2 cellular contexts compared by ENCODE assay signal in genomic region chr19:17337675-17338439, GRCh38.
A peak's percentile ranks its signal among the peaks of the same experiment; 100 is the strongest.
TF ChIP-seq lines count a peak whose summit lies in the region.

No MANE protein-coding gene starts in this region.

TF ChIP-seq in IMR-90, 13 proteins besides CTCF, POLR2A, EP300 and RAD21:
- TF ChIP-seq SMC3 (IDR thresholded peaks at IDR 0.05; ENCODE audit: low read depth, low read length) (no peak), RCOR1 (IDR thresholded peaks at IDR 0.05; ENCODE audit: insufficient replicate concordance, low read length) (no peak), MAFK (IDR thresholded peaks at IDR 0.05; ENCODE audit: low read depth, low read length) (no peak), CEBPB (IDR thresholded peaks at IDR 0.05; ENCODE audit: low read depth, low read length) (no peak), RFX5 (IDR thresholded peaks at IDR 0.05; ENCODE audit: low read depth, low read length) (no peak), FOS (IDR thresholded peaks at IDR 0.05; ENCODE audit: low read depth, low read length) (no peak), MXI1 (IDR thresholded peaks at IDR 0.05; ENCODE audit: borderline replicate concordance, low read depth, low read length) (no peak), MAZ (IDR thresholded peaks at IDR 0.05; ENCODE audit: borderline replicate concordance, low read depth, low read length) (no peak), NFE2L2 (IDR thresholded peaks at IDR 0.05; ENCODE audit: low read depth, low read length) (no peak), CHD1 (IDR thresholded peaks at IDR 0.05; ENCODE audit: low read depth, low read length) (no peak), ELK1 (IDR thresholded peaks at IDR 0.05; ENCODE audit: borderline replicate concordance, low read depth, low read length) (no peak), BHLHE40 (IDR thresholded peaks at IDR 0.05; ENCODE audit: low read depth, low read length) (no peak)
- TF ChIP-seq, protein P1, sequence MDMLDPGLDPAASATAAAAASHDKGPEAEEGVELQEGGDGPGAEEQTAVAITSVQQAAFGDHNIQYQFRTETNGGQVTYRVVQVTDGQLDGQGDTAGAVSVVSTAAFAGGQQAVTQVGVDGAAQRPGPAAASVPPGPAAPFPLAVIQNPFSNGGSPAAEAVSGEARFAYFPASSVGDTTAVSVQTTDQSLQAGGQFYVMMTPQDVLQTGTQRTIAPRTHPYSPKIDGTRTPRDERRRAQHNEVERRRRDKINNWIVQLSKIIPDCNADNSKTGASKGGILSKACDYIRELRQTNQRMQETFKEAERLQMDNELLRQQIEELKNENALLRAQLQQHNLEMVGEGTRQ (IDR thresholded peaks at IDR 0.05; ENCODE audit: low read depth, low read length) = no peak
TF ChIP-seq in IMR-90: peak in this region for 0.

TF ChIP-seq in K562, 482 proteins besides CTCF, POLR2A, EP300 and RAD21 (continues in another document):
- no peak for TF ChIP-seq E2F3 (CRISPR knock-in tag; IDR thresholded peaks at IDR 0.05)
- TF ChIP-seq ZNF431 (CRISPR knock-in tag; IDR thresholded peaks at IDR 0.05) = no peak
- no peak for TF ChIP-seq ZBTB9 (CRISPR knock-in tag; IDR thresholded peaks at IDR 0.05)
- no peak; the same call in 1 of the 2 replicates for TF ChIP-seq CXXC5 (CRISPR knock-in tag; IDR thresholded peaks at IDR 0.05)
- peak; percentile 20 to 74 (median 48) for TF ChIP-seq YY1 (IDR thresholded peaks at IDR 0.05; ENCODE audit: borderline replicate concordance in 1 of 3, control insufficient read depth in 1 of 3, extremely low read depth in 1 of 3, insufficient read depth in 3 of 3, insufficient read length in 1 of 3, insufficient replicate concordance in 2 of 3, low read depth in 1 of 3, low read length in 2 of 3)
- no peak for TF ChIP-seq HLTF (IDR thresholded peaks at IDR 0.05)
- TF ChIP-seq, protein P2, sequence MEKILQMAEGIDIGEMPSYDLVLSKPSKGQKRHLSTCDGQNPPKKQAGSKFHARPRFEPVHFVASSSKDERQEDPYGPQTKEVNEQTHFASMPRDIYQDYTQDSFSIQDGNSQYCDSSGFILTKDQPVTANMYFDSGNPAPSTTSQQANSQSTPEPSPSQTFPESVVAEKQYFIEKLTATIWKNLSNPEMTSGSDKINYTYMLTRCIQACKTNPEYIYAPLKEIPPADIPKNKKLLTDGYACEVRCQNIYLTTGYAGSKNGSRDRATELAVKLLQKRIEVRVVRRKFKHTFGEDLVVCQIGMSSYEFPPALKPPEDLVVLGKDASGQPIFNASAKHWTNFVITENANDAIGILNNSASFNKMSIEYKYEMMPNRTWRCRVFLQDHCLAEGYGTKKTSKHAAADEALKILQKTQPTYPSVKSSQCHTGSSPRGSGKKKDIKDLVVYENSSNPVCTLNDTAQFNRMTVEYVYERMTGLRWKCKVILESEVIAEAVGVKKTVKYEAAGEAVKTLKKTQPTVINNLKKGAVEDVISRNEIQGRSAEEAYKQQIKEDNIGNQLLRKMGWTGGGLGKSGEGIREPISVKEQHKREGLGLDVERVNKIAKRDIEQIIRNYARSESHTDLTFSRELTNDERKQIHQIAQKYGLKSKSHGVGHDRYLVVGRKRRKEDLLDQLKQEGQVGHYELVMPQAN (IDR thresholded peaks at IDR 0.05; ENCODE audit: borderline replicate concordance) = 0 out of 2 replicates have a peak, but pooled peaks have one; percentile 21
- TF ChIP-seq SAFB (IDR thresholded peaks at IDR 0.05; ENCODE audit: borderline replicate concordance, low read depth, low read length) = no peak
- TF ChIP-seq, protein P3, sequence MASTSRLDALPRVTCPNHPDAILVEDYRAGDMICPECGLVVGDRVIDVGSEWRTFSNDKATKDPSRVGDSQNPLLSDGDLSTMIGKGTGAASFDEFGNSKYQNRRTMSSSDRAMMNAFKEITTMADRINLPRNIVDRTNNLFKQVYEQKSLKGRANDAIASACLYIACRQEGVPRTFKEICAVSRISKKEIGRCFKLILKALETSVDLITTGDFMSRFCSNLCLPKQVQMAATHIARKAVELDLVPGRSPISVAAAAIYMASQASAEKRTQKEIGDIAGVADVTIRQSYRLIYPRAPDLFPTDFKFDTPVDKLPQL (IDR thresholded peaks at IDR 0.05; ENCODE audit: extremely low read depth, insufficient read length) = no peak
- no peak for TF ChIP-seq ATF1 (CRISPR knock-in tag; IDR thresholded peaks at IDR 0.05)
- no peak for TF ChIP-seq ATF1 (tag; IDR thresholded peaks at IDR 0.05)
- no peak for TF ChIP-seq CBX1 (IDR thresholded peaks at IDR 0.05; ENCODE audit: low read depth)
- no peak for TF ChIP-seq U2AF1 (optimal IDR thresholded peaks at IDR 0.05; ENCODE audit: low read depth, low read length)
- 0 out of 2 replicates have a peak, but pooled peaks have one; percentile 15 for TF ChIP-seq PHB (CRISPR knock-in tag; IDR thresholded peaks at IDR 0.05)
- no peak for TF ChIP-seq ZNF589 (CRISPR knock-in tag; IDR thresholded peaks at IDR 0.05; ENCODE audit: low read depth)
- no peak for TF ChIP-seq GTF2A2 (tag; IDR thresholded peaks at IDR 0.05)
- TF ChIP-seq KLF10 (CRISPR knock-in tag; IDR thresholded peaks at IDR 0.05) = no peak
- no peak for TF ChIP-seq SLC30A9 (CRISPR knock-in tag; IDR thresholded peaks at IDR 0.05)
- no peak for TF ChIP-seq JUND (IDR thresholded peaks at IDR 0.05; ENCODE audit: borderline replicate concordance, low read depth, low read length)
- TF ChIP-seq JUND (tag; IDR thresholded peaks at IDR 0.05; ENCODE audit: borderline replicate concordance, low read depth, low read length) = no peak
- TF ChIP-seq TAL1 (IDR thresholded peaks at IDR 0.05) = 0 out of 2 replicates have a peak, but pooled peaks have one; percentile 2
- TF ChIP-seq HNRNPH1 (optimal IDR thresholded peaks at IDR 0.05; ENCODE audit: low read depth, low read length) = no peak
- no peak for TF ChIP-seq STAT5B (CRISPR knock-in tag; IDR thresholded peaks at IDR 0.05)
- no peak for TF ChIP-seq NELFE (IDR thresholded peaks at IDR 0.05; ENCODE audit: insufficient read depth, insufficient read length)
- no peak for TF ChIP-seq MAFK (IDR thresholded peaks at IDR 0.05; ENCODE audit: low read length)
- TF ChIP-seq RBM22 (IDR thresholded peaks at IDR 0.05; ENCODE audit: low read depth, low read length, poor library complexity, severe bottlenecking) = no peak
- TF ChIP-seq NR1H2 (CRISPR knock-in tag; IDR thresholded peaks at IDR 0.05) = no peak
- TF ChIP-seq SMARCA5 (IDR thresholded peaks at IDR 0.05) = no peak
- peak; percentile 86 for TF ChIP-seq HMGN3 (IDR thresholded peaks at IDR 0.05; ENCODE audit: borderline replicate concordance, extremely low read depth, insufficient read length, low read depth, low read length)
- TF ChIP-seq GABPB2 (CRISPR knock-in tag; conservative IDR thresholded peaks at IDR 0.05) = no peak
- peak; percentile 77 for TF ChIP-seq POLR2G (IDR thresholded peaks at IDR 0.05; ENCODE audit: low read depth, low read length)
- TF ChIP-seq, protein P4, sequence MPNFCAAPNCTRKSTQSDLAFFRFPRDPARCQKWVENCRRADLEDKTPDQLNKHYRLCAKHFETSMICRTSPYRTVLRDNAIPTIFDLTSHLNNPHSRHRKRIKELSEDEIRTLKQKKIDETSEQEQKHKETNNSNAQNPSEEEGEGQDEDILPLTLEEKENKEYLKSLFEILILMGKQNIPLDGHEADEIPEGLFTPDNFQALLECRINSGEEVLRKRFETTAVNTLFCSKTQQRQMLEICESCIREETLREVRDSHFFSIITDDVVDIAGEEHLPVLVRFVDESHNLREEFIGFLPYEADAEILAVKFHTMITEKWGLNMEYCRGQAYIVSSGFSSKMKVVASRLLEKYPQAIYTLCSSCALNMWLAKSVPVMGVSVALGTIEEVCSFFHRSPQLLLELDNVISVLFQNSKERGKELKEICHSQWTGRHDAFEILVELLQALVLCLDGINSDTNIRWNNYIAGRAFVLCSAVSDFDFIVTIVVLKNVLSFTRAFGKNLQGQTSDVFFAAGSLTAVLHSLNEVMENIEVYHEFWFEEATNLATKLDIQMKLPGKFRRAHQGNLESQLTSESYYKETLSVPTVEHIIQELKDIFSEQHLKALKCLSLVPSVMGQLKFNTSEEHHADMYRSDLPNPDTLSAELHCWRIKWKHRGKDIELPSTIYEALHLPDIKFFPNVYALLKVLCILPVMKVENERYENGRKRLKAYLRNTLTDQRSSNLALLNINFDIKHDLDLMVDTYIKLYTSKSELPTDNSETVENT (CRISPR knock-in tag; IDR thresholded peaks at IDR 0.05) = peak; percentile 71
- TF ChIP-seq NFE2 (IDR thresholded peaks at IDR 0.05; ENCODE audit: low read depth) = no peak
- TF ChIP-seq KDM2B (CRISPR knock-in tag; IDR thresholded peaks at IDR 0.05) = peak; percentile 24; the same call in 1 of the 2 replicates
- no peak for TF ChIP-seq ZSCAN32 (CRISPR knock-in tag; IDR thresholded peaks at IDR 0.05)
- no peak for TF ChIP-seq MYNN (IDR thresholded peaks at IDR 0.05)
- TF ChIP-seq MYNN (CRISPR knock-in tag; IDR thresholded peaks at IDR 0.05) = no peak
- no peak for TF ChIP-seq ZNF79 (CRISPR knock-in tag; IDR thresholded peaks at IDR 0.05; ENCODE audit: low read depth)
- TF ChIP-seq LCOR (CRISPR knock-in tag; IDR thresholded peaks at IDR 0.05) = no peak
- TF ChIP-seq, protein P5, sequence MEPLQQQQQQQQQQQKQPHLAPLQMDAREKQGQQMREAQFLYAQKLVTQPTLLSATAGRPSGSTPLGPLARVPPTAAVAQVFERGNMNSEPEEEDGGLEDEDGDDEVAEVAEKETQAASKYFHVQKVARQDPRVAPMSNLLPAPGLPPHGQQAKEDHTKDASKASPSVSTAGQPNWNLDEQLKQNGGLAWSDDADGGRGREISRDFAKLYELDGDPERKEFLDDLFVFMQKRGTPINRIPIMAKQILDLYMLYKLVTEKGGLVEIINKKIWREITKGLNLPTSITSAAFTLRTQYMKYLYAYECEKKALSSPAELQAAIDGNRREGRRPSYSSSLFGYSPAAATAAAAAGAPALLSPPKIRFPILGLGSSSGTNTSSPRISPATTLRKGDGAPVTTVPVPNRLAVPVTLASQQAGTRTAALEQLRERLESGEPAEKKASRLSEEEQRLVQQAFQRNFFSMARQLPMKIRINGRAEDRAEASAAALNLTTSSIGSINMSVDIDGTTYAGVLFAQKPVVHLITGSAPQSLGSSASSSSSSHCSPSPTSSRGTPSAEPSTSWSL (CRISPR knock-in tag; IDR thresholded peaks at IDR 0.05; ENCODE audit: borderline replicate concordance) = peak; percentile 43; the same call in 1 of the 2 replicates
- TF ChIP-seq TAF15 (IDR thresholded peaks at IDR 0.05; ENCODE audit: low read depth, low read length) = no peak
- TF ChIP-seq NR4A1 (CRISPR knock-in tag; IDR thresholded peaks at IDR 0.05) = 0 out of 2 replicates have a peak, but pooled peaks have one; percentile 32
- TF ChIP-seq NR4A1 (tag; IDR thresholded peaks at IDR 0.05) = no peak
- no peak for TF ChIP-seq ASH1L (IDR thresholded peaks at IDR 0.05; ENCODE audit: borderline replicate concordance, low read depth, partially characterized antibody)
- no peak for TF ChIP-seq RBM14 (IDR thresholded peaks at IDR 0.05; ENCODE audit: borderline replicate concordance, insufficient read depth, low read depth, low read length)
- TF ChIP-seq MYBL2 (IDR thresholded peaks at IDR 0.05; ENCODE audit: low read depth) = no peak
- TF ChIP-seq MYBL2 (CRISPR knock-in tag; IDR thresholded peaks at IDR 0.05; ENCODE audit: borderline replicate concordance) = no peak
- no peak for TF ChIP-seq BCL6 (CRISPR knock-in tag; IDR thresholded peaks at IDR 0.05)
- no peak for TF ChIP-seq GTF2E2 (tag; IDR thresholded peaks at IDR 0.05)
- no peak for TF ChIP-seq ZNF398 (CRISPR knock-in tag; IDR thresholded peaks at IDR 0.05)
- TF ChIP-seq JUN (IDR thresholded peaks at IDR 0.05; ENCODE audit: borderline replicate concordance, low read depth, low read length) = no peak
- TF ChIP-seq JUN (CRISPR knock-in tag; IDR thresholded peaks at IDR 0.05; ENCODE audit: borderline replicate concordance) = no peak
- TF ChIP-seq, protein P6, sequence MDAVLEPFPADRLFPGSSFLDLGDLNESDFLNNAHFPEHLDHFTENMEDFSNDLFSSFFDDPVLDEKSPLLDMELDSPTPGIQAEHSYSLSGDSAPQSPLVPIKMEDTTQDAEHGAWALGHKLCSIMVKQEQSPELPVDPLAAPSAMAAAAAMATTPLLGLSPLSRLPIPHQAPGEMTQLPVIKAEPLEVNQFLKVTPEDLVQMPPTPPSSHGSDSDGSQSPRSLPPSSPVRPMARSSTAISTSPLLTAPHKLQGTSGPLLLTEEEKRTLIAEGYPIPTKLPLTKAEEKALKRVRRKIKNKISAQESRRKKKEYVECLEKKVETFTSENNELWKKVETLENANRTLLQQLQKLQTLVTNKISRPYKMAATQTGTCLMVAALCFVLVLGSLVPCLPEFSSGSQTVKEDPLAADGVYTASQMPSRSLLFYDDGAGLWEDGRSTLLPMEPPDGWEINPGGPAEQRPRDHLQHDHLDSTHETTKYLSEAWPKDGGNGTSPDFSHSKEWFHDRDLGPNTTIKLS (IDR thresholded peaks at IDR 0.05; ENCODE audit: borderline replicate concordance, low read depth) = no peak
- TF ChIP-seq ZNF696 (CRISPR knock-in tag; conservative IDR thresholded peaks at IDR 0.05) = no peak
- TF ChIP-seq HSF4 (CRISPR knock-in tag; IDR thresholded peaks at IDR 0.05; ENCODE audit: borderline replicate concordance) = no peak
- TF ChIP-seq THRAP3 (IDR thresholded peaks at IDR 0.05; ENCODE audit: borderline replicate concordance) = no peak
- TF ChIP-seq EHMT2 (IDR thresholded peaks at IDR 0.05) = no peak
- TF ChIP-seq GABPB1 (CRISPR knock-in tag; IDR thresholded peaks at IDR 0.05) = no peak
- no peak for TF ChIP-seq TARDBP (IDR thresholded peaks at IDR 0.05)
